Comparison of ENCODE assay signal across 35 cellular contexts in the genomic region with DNA sequence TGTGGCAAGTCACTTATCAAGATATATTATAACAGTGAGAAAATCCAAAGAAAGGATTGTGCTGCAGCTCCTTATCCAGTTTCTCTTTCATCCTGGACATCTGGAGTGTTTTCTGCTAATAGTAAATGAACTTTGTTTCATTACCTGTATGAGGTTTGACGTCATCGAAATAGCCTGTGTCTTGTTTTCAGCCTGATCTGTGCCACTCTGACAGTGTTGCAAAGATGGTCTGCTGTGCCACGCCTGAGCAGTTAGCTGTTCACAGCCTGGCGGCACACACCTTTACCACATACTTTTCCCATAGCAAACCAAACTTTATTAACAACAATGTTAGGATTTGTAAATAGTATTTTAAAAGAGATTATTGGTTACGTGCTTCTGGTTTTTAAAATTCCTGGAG.
"Had no signal": no experiment of that assay in that cellular context is flagged by ENCODE, and none has a peak within 500 bp of the region (broad histone marks: within the 10 kb centered on the region; RNA-seq: fewer than 3 reads in every experiment).

No MANE protein-coding gene starts in this region.

- H3K27ac ChIP-seq: brain microvascular endothelial cell, coronary artery, dorsolateral prefrontal cortex, esophagus muscularis mucosa, foreskin keratinocyte, gastrocnemius medialis, WERI-Rb-1 had no signal

- H3K9me3 Mint-ChIP-seq: activated CD4-positive, alpha-beta memory T cell treated with anti-CD3 and anti-CD28 coated beads for 36 hours; activated CD4-positive, alpha-beta T cell treated with anti-CD3 and anti-CD28 coated beads, Interleukin-2, amount 10 ng/mL, durations not matched to agents 24 days and 14 days; central memory CD8-positive, alpha-beta T cell; dendritic cell treated with granulocyte-macrophage colony-stimulating factor and Interleukin-4, amounts not matched to agents 40 ng/mL and 50 ng/mL, for 4 days; endodermal cell; T-helper 2 cell treated with Interferon-gamma antibody and Interleukin-4, amounts not matched to agents 5 μg/mL and 100 μg/mL, for 36 hours had no signal

- H3K27ac Mint-ChIP-seq: activated CD4-positive, alpha-beta memory T cell treated with anti-CD3 and anti-CD28 coated beads for 36 hours; activated CD4-positive, alpha-beta T cell treated with anti-CD3 and anti-CD28 coated beads for 36 hours; activated CD4-positive, alpha-beta T cell treated with anti-CD3 and anti-CD28 coated beads, Interleukin-2, amount 10 ng/mL, durations not matched to agents 24 days and 14 days; activated CD8-positive, alpha-beta memory T cell treated with anti-CD3 and anti-CD28 coated beads, Interleukin-2, amount 10 ng/mL, durations not matched to agents 7 days and 5 days; activated CD8-positive, alpha-beta T cell treated with anti-CD3 and anti-CD28 coated beads, Interleukin-2, amount 10 ng/mL, durations not matched to agents 7 days and 5 days; activated naive CD8-positive, alpha-beta T cell; dendritic cell treated with granulocyte-macrophage colony-stimulating factor and Interleukin-4, amounts not matched to agents 40 ng/mL and 50 ng/mL, for 4 days; endodermal cell; T-helper 17 cell; T-helper 2 cell treated with Interferon-gamma antibody and Interleukin-4, amounts not matched to agents 5 μg/mL and 100 μg/mL, for 36 hours had no signal

- H3K9me3 ChIP-seq: esophagus muscularis mucosa, gastrocnemius medialis had no signal

- H3K4me1 ChIP-seq: foreskin keratinocyte, gastrocnemius medialis had no signal

- H3K4me1 Mint-ChIP-seq: activated CD4-positive, alpha-beta T cell treated with anti-CD3 and anti-CD28 coated beads for 36 hours; activated CD8-positive, alpha-beta memory T cell treated with anti-CD3 and anti-CD28 coated beads, Interleukin-2, amount 10 ng/mL, durations not matched to agents 7 days and 5 days; central memory CD8-positive, alpha-beta T cell; endodermal cell had no signal

- H3K27me3 Mint-ChIP-seq: activated CD4-positive, alpha-beta memory T cell treated with anti-CD3 and anti-CD28 coated beads for 36 hours; activated CD4-positive, alpha-beta T cell treated with anti-CD3 and anti-CD28 coated beads for 36 hours; activated CD4-positive, alpha-beta T cell treated with anti-CD3 and anti-CD28 coated beads, Interleukin-2, amount 10 ng/mL, durations not matched to agents 24 days and 14 days; activated CD8-positive, alpha-beta memory T cell treated with anti-CD3 and anti-CD28 coated beads, Interleukin-2, amount 10 ng/mL, durations not matched to agents 7 days and 5 days; activated naive CD8-positive, alpha-beta T cell; central memory CD8-positive, alpha-beta T cell; dendritic cell treated with granulocyte-macrophage colony-stimulating factor and Interleukin-4, amounts not matched to agents 40 ng/mL and 50 ng/mL, for 4 days; T-helper 17 cell had no signal

- H3K4me3 Mint-ChIP-seq: activated CD4-positive, alpha-beta memory T cell treated with anti-CD3 and anti-CD28 coated beads for 36 hours; activated CD4-positive, alpha-beta T cell treated with anti-CD3 and anti-CD28 coated beads for 36 hours; activated CD4-positive, alpha-beta T cell treated with anti-CD3 and anti-CD28 coated beads, Interleukin-2, amount 10 ng/mL, durations not matched to agents 24 days and 14 days; activated CD8-positive, alpha-beta memory T cell treated with anti-CD3 and anti-CD28 coated beads, Interleukin-2, amount 10 ng/mL, durations not matched to agents 7 days and 5 days; activated CD8-positive, alpha-beta T cell treated with anti-CD3 and anti-CD28 coated beads, Interleukin-2, amount 10 ng/mL, durations not matched to agents 7 days and 5 days; activated naive CD8-positive, alpha-beta T cell; central memory CD8-positive, alpha-beta T cell; dendritic cell treated with granulocyte-macrophage colony-stimulating factor and Interleukin-4, amounts not matched to agents 40 ng/mL and 50 ng/mL, for 4 days; endodermal cell; T-helper 17 cell; T-helper 2 cell treated with Interferon-gamma antibody and Interleukin-4, amounts not matched to agents 5 μg/mL and 100 μg/mL, for 36 hours had no signal

- ATAC-seq: activated CD4-positive, alpha-beta T cell treated with anti-CD3 and anti-CD28 coated beads for 36 hours; activated CD8-positive, alpha-beta memory T cell treated with anti-CD3 and anti-CD28 coated beads, Interleukin-2, amount 10 ng/mL, durations not matched to agents 7 days and 5 days; activated CD8-positive, alpha-beta T cell treated with anti-CD3 and anti-CD28 coated beads, Interleukin-2, amount 10 ng/mL, durations not matched to agents 7 days and 5 days; foreskin keratinocyte; gastrocnemius medialis; T-helper 17 cell had no signal

- H3K27me3 ChIP-seq: brain microvascular endothelial cell, dorsolateral prefrontal cortex, esophagus muscularis mucosa, foreskin keratinocyte, gastrocnemius medialis had no signal

- DNase-seq: activated CD4-positive, alpha-beta memory T cell treated with anti-CD3 and anti-CD28 coated beads for 36 hours; activated CD4-positive, alpha-beta T cell treated with anti-CD3 and anti-CD28 coated beads for 36 hours; activated CD4-positive, alpha-beta T cell treated with anti-CD3 and anti-CD28 coated beads, Interleukin-2, amount 10 ng/mL, durations not matched to agents 24 days and 14 days; activated CD4-positive, CD25-positive, alpha-beta regulatory T cell; activated CD4-positive, CD25-positive, alpha-beta regulatory T cell treated with anti-CD3 and anti-CD28 coated beads, Interleukin-2, amount 50 U/mL, for 72 hours; activated CD8-positive, alpha-beta memory T cell treated with anti-CD3 and anti-CD28 coated beads, Interleukin-2, amount 10 ng/mL, durations not matched to agents 7 days and 5 days; activated CD8-positive, alpha-beta memory T cell treated with anti-CD3 and anti-CD28 coated beads, Interleukin-2, amount 50 U/mL, for 4 hours; activated CD8-positive, alpha-beta T cell treated with anti-CD3 and anti-CD28 coated beads, Interleukin-2, amount 10 ng/mL, durations not matched to agents 7 days and 5 days; activated effector memory CD4-positive, alpha-beta T cell treated with Interleukin-2 at 50 U/mL for 16 hours; activated gamma-delta T cell treated with Interleukin-2 at 50 U/mL for 16 hours; activated naive CD4-positive, alpha-beta T cell treated with anti-CD3 and anti-CD28 coated beads, Interleukin-2, amount 50 U/mL, for 16 hours; activated naive CD4-positive, alpha-beta T cell treated with Interleukin-2 at 50 U/mL for 16 hours; activated T-cell treated with anti-CD3 and anti-CD28 coated beads, Interleukin-2, amount 50 U/mL, for 1 hour; activated T-cell treated with anti-CD3 and anti-CD28 coated beads, Interleukin-2, amount 50 U/mL, for 48 hours; amniotic stem cell; anterior cingulate cortex; brain microvascular endothelial cell; dorsolateral prefrontal cortex; effector memory CD4-positive, alpha-beta T cell; endodermal cell; erythroblast; foreskin keratinocyte; gastrocnemius medialis; T-helper 1 cell; T-helper 17 cell; T1000; WERI-Rb-1 had no signal

- FAIRE-seq: astrocyte, bronchial epithelial cell had no signal

- H3K4me3 ChIP-seq: coronary artery, dorsolateral prefrontal cortex, esophagus muscularis mucosa, gastrocnemius medialis had no signal
